Comparison of ENCODE assay signal across 8 cellular contexts in genomic region chr9:2014148-2014547, GRCh38. TPM values are rescaled to one million over a fixed set of nuclear protein-coding genes. Genes with fewer than 3 reads are reported as not detected.
DNase-seq lines count a peak whose midpoint lies in the region; TF ChIP-seq lines count a peak whose summit lies in the region.

No MANE protein-coding gene starts in this region.

- TF ChIP-seq CTCF in WI38 (IDR thresholded peaks at IDR 0.05; ENCODE audit: low read depth, low read length) (no peak), left ventricle myocardium inferior (IDR thresholded peaks at IDR 0.05; ENCODE audit: borderline replicate concordance) (no peak), smooth muscle cell (IDR thresholded peaks at IDR 0.05; ENCODE audit: borderline replicate concordance, insufficient read depth, poor library complexity, severe bottlenecking) (no peak)

- peaks cover 13% of the 10 kb centered on the region for H3K79me2 ChIP-seq in smooth muscle cell (ENCODE audit: low read depth)

- peak overlapping the region; percentile 93 for H3K4me2 ChIP-seq in smooth muscle cell

- peaks cover 52% of the 10 kb centered on the region for H3K4me1 ChIP-seq in left ventricle myocardium inferior
- peaks cover 13% of the 10 kb centered on the region for H3K4me1 ChIP-seq in smooth muscle cell (ENCODE audit: low read depth)

- H3K9me3 ChIP-seq in left ventricle myocardium inferior (replicated peaks) (no peaks in the 10 kb centered on the region), smooth muscle cell (replicated peaks; ENCODE audit: low read depth) (no peaks in the 10 kb centered on the region)

- intact Hi-C loops in left ventricle myocardium inferior (cut with micrococcal nuclease), result no loop called here

- peak; percentile 42 for DNase-seq in DMS 273 (lab: John Stamatoyannopoulos, UW; ENCODE audit: unreplicated experiment)
- no peak for DNase-seq in DMS 273 treated with DMSO at 0.1 percent for 48 hours (lab: John Stamatoyannopoulos, UW)
- no peak for DNase-seq in left ventricle myocardium inferior
- no peak for DNase-seq in smooth muscle cell (lab: John Stamatoyannopoulos, UW; ENCODE audit: unreplicated experiment)
- no peak for DNase-seq in NCI-H2107 treated with DMSO at 0.1 percent for 48 hours (lab: John Stamatoyannopoulos, UW; ENCODE audit: unreplicated experiment)
- no peak for DNase-seq in A172 (ENCODE audit: low spot score)
- no peak for DNase-seq in HuH-7.5 (ENCODE audit: low spot score)

- peaks cover 22% of the 10 kb centered on the region for H3F3A ChIP-seq in smooth muscle cell (ENCODE audit: low read depth)

- H3K27ac ChIP-seq in left ventricle myocardium inferior (replicated peaks) (peak overlapping the region; percentile 97), smooth muscle cell (ENCODE audit: low read depth) (peak overlapping the region; percentile 80)

- peaks cover 12% of the 10 kb centered on the region for H4K20me1 ChIP-seq in smooth muscle cell (ENCODE audit: low read depth)

- H3K27me3 ChIP-seq in left ventricle myocardium inferior (ENCODE audit: low read depth) (no peaks in the 10 kb centered on the region), smooth muscle cell (ENCODE audit: low read depth) (no peaks in the 10 kb centered on the region)

- peak overlapping the region; percentile 82 for H2AFZ ChIP-seq in smooth muscle cell (ENCODE audit: low read depth)

- H3K9ac ChIP-seq in smooth muscle cell (ENCODE audit: low read depth), result peak overlapping the region; percentile 62

- 11% methylated on average over 12 of the region's 12 CpGs for WGBS in smooth muscle cell (ENCODE audit: low lambda C conversion rate)

- H3K36me3 ChIP-seq in left ventricle myocardium inferior, result no peaks in the 10 kb centered on the region
- no peaks in the 10 kb centered on the region for H3K36me3 ChIP-seq in smooth muscle cell (ENCODE audit: low read depth)

- H3K4me3 ChIP-seq in WI38 (ENCODE audit: low read depth, low read length), result peak overlapping the region; percentile 86
- peak overlapping the region; percentile 97 for H3K4me3 ChIP-seq in left ventricle myocardium inferior
- peak overlapping the region; percentile 77 for H3K4me3 ChIP-seq in smooth muscle cell

RNA-seq across cellular contexts. Expression of gene SMARCA2, which starts 1.0 kb away (rescaled TPM):
- total RNA-seq in left ventricle myocardium inferior (98.0 TPM), smooth muscle cell (61.7 and 70.3 TPM in 2 replicates)
- polyA plus RNA-seq in smooth muscle cell, result 27.7 and 29.3 TPM in 2 replicates
- 34.4 and 55.3 TPM in 2 replicates for total RNA-seq in A172 (2014; rRNA removed; shearing (Covaris generic))
